In genomic region chr3:141738636-141739363, GRCh38 we compare ENCODE assay signal across 1 cellular context.
TF ChIP-seq lines count a peak whose summit lies in the region.

No MANE protein-coding gene starts in this region.

TF ChIP-seq in HepG2, 621 proteins besides CTCF, POLR2A, EP300 and RAD21 (continued from another document and continues in another):
- TF ChIP-seq MNT (IDR thresholded peaks at IDR 0.05) (no peak), KDM5A (IDR thresholded peaks at IDR 0.05; ENCODE audit: borderline replicate concordance, low read length) (0 out of 2 replicates have a peak, but pooled peaks have one; percentile 52), ZNF292 (CRISPR knock-in tag; IDR thresholded peaks at IDR 0.05; ENCODE audit: borderline replicate concordance, low read depth) (no peak), FOXK1 (CRISPR knock-in tag; IDR thresholded peaks at IDR 0.05; ENCODE audit: borderline replicate concordance, low read depth) (no peak), FOXA1 (IDR thresholded peaks at IDR 0.05) (no peak), FOXA1 (CRISPR knock-in tag; IDR thresholded peaks at IDR 0.05) (no peak), KAT2B (IDR thresholded peaks at IDR 0.05; ENCODE audit: borderline replicate concordance, low read depth, low read length) (no peak), TERF1 (CRISPR knock-in tag; IDR thresholded peaks at IDR 0.05) (no peak), ZNF281 (CRISPR knock-in tag; IDR thresholded peaks at IDR 0.05; ENCODE audit: borderline replicate concordance) (no peak), RBM39 (IDR thresholded peaks at IDR 0.05; ENCODE audit: low read depth, low read length, poor library complexity, severe bottlenecking) (no peak), SAP130 (CRISPR knock-in tag; IDR thresholded peaks at IDR 0.05; ENCODE audit: low read depth) (no peak; the same call in 1 of the 2 replicates), ZNF552 (CRISPR knock-in tag; IDR thresholded peaks at IDR 0.05; ENCODE audit: borderline replicate concordance) (no peak), GZF1 (CRISPR knock-in tag; IDR thresholded peaks at IDR 0.05) (no peak), DZIP1 (CRISPR knock-in tag; IDR thresholded peaks at IDR 0.05) (no peak), PHF8 (CRISPR knock-in tag; IDR thresholded peaks at IDR 0.05) (no peak), SIX4 (CRISPR knock-in tag; IDR thresholded peaks at IDR 0.05) (no peak), ZBED4 (CRISPR knock-in tag; IDR thresholded peaks at IDR 0.05; ENCODE audit: borderline replicate concordance) (no peak), SIX1 (CRISPR knock-in tag; IDR thresholded peaks at IDR 0.05; ENCODE audit: borderline replicate concordance) (no peak), TEF (CRISPR knock-in tag; IDR thresholded peaks at IDR 0.05) (peak; percentile 45; the same call in 1 of the 2 replicates), MLX (CRISPR knock-in tag; IDR thresholded peaks at IDR 0.05) (no peak), ZMYM3 (CRISPR knock-in tag; IDR thresholded peaks at IDR 0.05) (no peak), ZFYVE20 (CRISPR knock-in tag; IDR thresholded peaks at IDR 0.05; ENCODE audit: borderline replicate concordance, low read depth) (no peak), DMAP1 (CRISPR knock-in tag; IDR thresholded peaks at IDR 0.05) (0 out of 2 replicates have a peak, but pooled peaks have one; percentile 71), RXRB (CRISPR knock-in tag; IDR thresholded peaks at IDR 0.05; ENCODE audit: borderline replicate concordance) (no peak), YY1 (IDR thresholded peaks at IDR 0.05; ENCODE audit: insufficient read depth, insufficient replicate concordance, low read depth, low read length) (peak; percentile 28), MAZ (IDR thresholded peaks at IDR 0.05; ENCODE audit: borderline replicate concordance, low read depth, low read length) (no peak), MAZ (CRISPR knock-in tag; IDR thresholded peaks at IDR 0.05; ENCODE audit: low read depth) (0 out of 2 replicates have a peak, but pooled peaks have one; percentile 18), AKNA (CRISPR knock-in tag; IDR thresholded peaks at IDR 0.05; ENCODE audit: borderline replicate concordance) (no peak), HCFC1 (IDR thresholded peaks at IDR 0.05; ENCODE audit: low read depth, low read length) (no peak), ZNF780A (CRISPR knock-in tag; IDR thresholded peaks at IDR 0.05) (no peak; the same call in 1 of the 2 replicates), TSC22D2 (CRISPR knock-in tag; IDR thresholded peaks at IDR 0.05; ENCODE audit: borderline replicate concordance) (no peak), ZNF263 (CRISPR knock-in tag; IDR thresholded peaks at IDR 0.05) (no peak; the same call in 1 of the 2 replicates), ZNF431 (CRISPR knock-in tag; IDR thresholded peaks at IDR 0.05; ENCODE audit: borderline replicate concordance, low read depth) (no peak), ATF7 (IDR thresholded peaks at IDR 0.05) (no peak), ATF7 (CRISPR knock-in tag; IDR thresholded peaks at IDR 0.05) (no peak), ZNF691 (CRISPR knock-in tag; IDR thresholded peaks at IDR 0.05; ENCODE audit: borderline replicate concordance, low read depth) (no peak), HNF1B (CRISPR knock-in tag; IDR thresholded peaks at IDR 0.05) (no peak; the same call in 1 of the 2 replicates)
